In the genomic region with DNA sequence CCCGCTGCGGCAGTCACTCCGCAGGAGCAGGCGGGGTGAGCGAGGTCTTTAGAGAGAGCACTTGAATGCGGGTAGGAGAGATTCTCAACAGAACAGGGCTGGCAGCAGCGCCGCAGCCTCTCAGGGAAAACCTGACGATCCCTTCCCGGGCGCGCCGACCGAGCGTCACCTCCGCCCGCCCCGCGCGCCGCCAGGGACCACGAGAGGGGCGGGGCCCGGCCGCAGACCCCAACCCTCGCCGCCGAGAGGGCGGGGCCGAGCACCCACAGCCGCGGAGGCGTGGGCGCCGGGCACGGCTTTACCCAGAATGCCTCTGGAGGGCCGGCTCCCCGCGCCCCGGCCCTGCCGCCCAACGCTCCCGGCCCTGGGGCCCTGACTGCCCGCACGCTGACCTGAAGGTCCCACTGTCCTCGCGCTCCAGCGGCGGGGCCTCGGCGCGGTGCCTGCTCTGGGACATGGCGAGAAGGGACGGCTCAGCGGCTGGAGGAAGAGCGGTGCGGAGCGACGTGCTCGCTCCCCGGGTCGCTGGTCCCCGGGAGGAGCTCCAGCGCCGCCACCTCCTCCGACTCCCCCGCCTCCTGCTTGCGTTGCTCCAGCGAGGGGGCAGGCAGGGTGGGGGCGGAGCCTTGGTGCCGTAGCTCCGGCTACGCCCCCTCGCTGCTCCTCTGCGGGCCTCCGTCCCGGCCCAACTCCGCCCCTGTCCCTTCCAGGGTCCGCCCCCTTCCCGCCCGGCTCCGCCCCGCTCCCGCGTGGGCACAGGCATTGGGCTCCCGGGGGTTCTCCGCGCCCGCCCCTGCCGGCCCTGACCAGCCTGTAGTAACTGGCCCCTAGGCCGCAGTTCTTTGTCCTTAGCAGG, we compare ENCODE assay signal across 8 cellular contexts.
DNase-seq lines count a peak whose midpoint lies in the region; ATAC-seq and TF ChIP-seq lines count a peak whose summit lies in the region.

A gene with protein sequence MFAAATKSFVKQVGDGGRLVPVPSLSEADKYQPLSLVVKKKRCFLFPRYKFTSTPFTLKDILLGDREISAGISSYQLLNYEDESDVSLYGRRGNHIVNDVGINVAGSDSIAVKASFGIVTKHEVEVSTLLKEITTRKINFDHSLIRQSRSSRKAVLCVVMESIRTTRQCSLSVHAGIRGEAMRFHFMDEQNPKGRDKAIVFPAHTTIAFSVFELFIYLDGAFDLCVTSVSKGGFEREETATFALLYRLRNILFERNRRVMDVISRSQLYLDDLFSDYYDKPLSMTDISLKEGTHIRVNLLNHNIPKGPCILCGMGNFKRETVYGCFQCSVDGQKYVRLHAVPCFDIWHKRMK (plus strand): TSS at position 805 of the 856 bp plus-strand sequence. CDS start 2,032 bp downstream, outside the sequence.
PRKRA (minus strand) TSS at position 602 of the 856 bp plus-strand sequence; CDS start at position 457, 145 bp downstream.

- peak within 1 kb of the TSS; percentile 78 for H3K4me3 ChIP-seq in AG10803 (ENCODE audit: low read length)

- H3K4me1 Mint-ChIP-seq in central memory CD8-positive, alpha-beta T cell: peaks cover 32% of the 10 kb centered on the region

- H3K36me3 Mint-ChIP-seq in central memory CD8-positive, alpha-beta T cell (ENCODE audit: insufficient read depth): peaks cover 14% of the 10 kb centered on the region

- H3K4me3 Mint-ChIP-seq in central memory CD8-positive, alpha-beta T cell: peak within 1 kb of the TSS; percentile 86

- no peaks in the 10 kb centered on the region for H3K27me3 Mint-ChIP-seq in central memory CD8-positive, alpha-beta T cell

- DNase-seq in AG10803 (ENCODE audit: low read depth) (peak; percentile 97), NCI-H345 treated with DMSO at 0.1 percent for 48 hours (lab: John Stamatoyannopoulos, UW; ENCODE audit: unreplicated experiment) (peak; percentile 88), islet precursor cell (peak; percentile 99)
- peak; percentile 87 for DNase-seq in activated CD4-positive, CD25-positive, alpha-beta regulatory T cell treated with anti-CD3 and anti-CD28 coated beads, Interleukin-2, amount 50 U/mL, for 16 hours (ENCODE audit: low read depth, low spot score)
- peak; percentile 90 to 92 for DNase-seq in central memory CD8-positive, alpha-beta T cell (ENCODE audit: low spot score in 2 of 2)
- peak; percentile 96 for DNase-seq in stimulated activated CD4-positive, alpha-beta T cell treated with anti-CD3 and anti-CD28 coated beads, Interleukin-12 subunit alpha, Interleukin-12 subunit beta, amount 100 ng/mL, for 4 hours

- ATAC-seq in GM19035 (IDR thresholded peaks at IDR 0.05; ENCODE audit: unreplicated experiment) (peak; percentile 80), HG03342 (IDR thresholded peaks at IDR 0.05; ENCODE audit: unreplicated experiment) (peak; percentile 78)
- peak; percentile 85 for ATAC-seq in central memory CD8-positive, alpha-beta T cell (replicated peaks; ENCODE audit: extremely low read depth, poor library complexity, severe bottlenecking)

- no peak for TF ChIP-seq CTCF in AG10803 (conservative IDR thresholded peaks at IDR 0.05; ENCODE audit: low read length)

- H3K9me3 Mint-ChIP-seq in central memory CD8-positive, alpha-beta T cell: no peaks in the 10 kb centered on the region

- H3K27ac Mint-ChIP-seq in central memory CD8-positive, alpha-beta T cell (ENCODE audit: low read depth): peak within 1 kb of the TSS; percentile 87

Comparison
In these comparisons a context has a peak if more than half of its experiments do, and no peak if none do; other contexts are left out.
1. Peak in every context shown above with its lines: DNase-seq, ATAC-seq and H3K4me3 ChIP-seq.